Comparison of ENCODE assay signal across 19 cellular contexts in the genomic region with DNA sequence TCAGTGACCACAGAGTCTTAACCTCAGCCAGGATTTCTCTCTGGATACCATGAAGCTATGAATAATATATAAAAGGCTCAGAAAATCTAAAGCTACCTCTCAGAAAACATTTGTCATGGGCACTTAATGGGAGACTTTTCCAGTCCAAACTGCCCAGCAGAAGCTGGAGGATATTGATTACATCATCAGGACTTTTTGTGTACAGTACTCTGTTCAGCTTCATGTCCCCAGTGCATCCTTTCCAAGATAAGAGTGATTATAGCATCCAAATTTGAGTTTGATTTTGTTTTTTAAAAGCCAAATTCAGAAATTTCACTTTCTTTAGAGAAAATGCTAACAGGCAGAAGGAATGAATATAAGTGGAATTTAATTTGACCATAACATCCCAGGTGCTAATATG.
A peak's percentile ranks its signal among the peaks of the same experiment; 100 is the strongest.
DNase-seq lines count a peak whose midpoint lies in the region; ATAC-seq, FAIRE-seq and TF ChIP-seq lines count a peak whose summit lies in the region.
"Had no signal": no experiment of that assay in that cellular context is flagged by ENCODE, and none has a peak within 500 bp of the region (broad histone marks: within the 10 kb centered on the region; RNA-seq: fewer than 3 reads in every experiment).

No MANE protein-coding gene starts in this region.

- H3K79me2 ChIP-seq in HepG2 (ENCODE audit: insufficient read depth, low read length), result no peaks in the 10 kb centered on the region

- CTCF ChIA-PET in HepG2 (lab: Yijun Ruan, JAX; ENCODE audit: low intra/inter-chr PET ratio, low total read pairs), result no interaction called here

- H3K27ac ChIP-seq in left ventricle myocardium inferior (replicated peaks) (peak overlapping the region; percentile 79), HepG2 (ENCODE audit: extremely low read length, insufficient read depth, low read length) (no peak overlapping the region), right lobe of liver (no peak overlapping the region)

- H3K4me1 ChIP-seq in left ventricle myocardium inferior (peaks cover 79% of the 10 kb centered on the region), HepG2 (ENCODE audit: insufficient read depth, low read length) (no peaks in the 10 kb centered on the region), right lobe of liver (no peaks in the 10 kb centered on the region)

- H3K9me3 ChIP-seq in left ventricle myocardium inferior (replicated peaks) (no peaks in the 10 kb centered on the region), HepG2 (ENCODE audit: low read length) (no peaks in the 10 kb centered on the region), right lobe of liver (no peaks in the 10 kb centered on the region)

- no peak overlapping the region for H2AFZ ChIP-seq in HepG2 (ENCODE audit: low read length)

- TF ChIP-seq CTCF in left ventricle myocardium inferior (IDR thresholded peaks at IDR 0.05; ENCODE audit: borderline replicate concordance) (no peak), HepG2 (CRISPR knock-in tag; IDR thresholded peaks at IDR 0.05) (no peak), right lobe of liver (IDR thresholded peaks at IDR 0.05) (no peak)

- no peak for TF ChIP-seq RAD21 in HepG2 (CRISPR knock-in tag; IDR thresholded peaks at IDR 0.05)

- TF ChIP-seq POLR2A in HepG2 (IDR thresholded peaks at IDR 0.05; ENCODE audit: insufficient read depth in 1 of 2, low read depth in 2 of 2, low read length in 2 of 2) (no peak), right lobe of liver (IDR thresholded peaks at IDR 0.05) (no peak)

- no peaks in the 10 kb centered on the region for H3K27me3 Mint-ChIP-seq in activated T-helper 2 cell treated with anti-CD3 and anti-CD28 coated beads, Interferon-gamma antibody, Interleukin-2, Interleukin-4, amounts not matched to agents 10 μg/mL and 5 μg/mL and 100 μg/mL, durations not matched to agents 14 hours and 24 hours and 36 hours (ENCODE audit: low read depth)
- H3K27me3 Mint-ChIP-seq: CD4-positive, alpha-beta memory T cell had no signal

- ATAC-seq in HepG2, result no peak
- ATAC-seq in right lobe of liver, result no peak
- peak; percentile 8 for ATAC-seq in sciatic nerve
- ATAC-seq: GM23338, HCT116 had no signal

- no peaks in the 10 kb centered on the region for H3K9me3 Mint-ChIP-seq in activated T-helper 2 cell treated with anti-CD3 and anti-CD28 coated beads, Interferon-gamma antibody, Interleukin-2, Interleukin-4, amounts not matched to agents 10 μg/mL and 5 μg/mL and 100 μg/mL, durations not matched to agents 14 hours and 24 hours and 36 hours
- H3K9me3 Mint-ChIP-seq: GM23338, H9 had no signal

- H4K20me1 ChIP-seq in HepG2 (ENCODE audit: insufficient read depth, low read length), result no peaks in the 10 kb centered on the region

- no peaks in the 10 kb centered on the region for H3K36me3 ChIP-seq in left ventricle myocardium inferior
- H3K36me3 ChIP-seq in HepG2 (replicated peaks in 1 of 2; ENCODE audit: control insufficient read depth in 1 of 2, insufficient read depth in 2 of 2, low read length in 2 of 2), result no peaks in the 10 kb centered on the region
- no peaks in the 10 kb centered on the region for H3K36me3 ChIP-seq in right lobe of liver

- H3K4me2 ChIP-seq in HepG2 (ENCODE audit: low read depth, low read length), result no peak overlapping the region
- H3K4me2 ChIP-seq: GM23338 had no signal

- TF ChIP-seq EP300 in HepG2 (IDR thresholded peaks at IDR 0.05; ENCODE audit: low read depth in 2 of 2, low read length in 2 of 2), result no peak
- TF ChIP-seq EP300 in HepG2 (CRISPR knock-in tag; IDR thresholded peaks at IDR 0.05; ENCODE audit: borderline replicate concordance), result no peak

- in situ Hi-C loops in HepG2 (cut with HindIII; ENCODE audit: extremely low pct_ligation_motif_present, low pct_unique_long_range_greater_than_20kb), result no loop called here
- in situ Hi-C loops in SK-MEL-5 (cut with HindIII; ENCODE audit: low pct_unique_long_range_greater_than_20kb, low sequenced_read_pairs), result no loop called here

- no peak for FAIRE-seq in HepG2 (lab: Jason Lieb, UNC)
- FAIRE-seq: GM12891, GM18507 had no signal

- no peak overlapping the region for H3K9ac ChIP-seq in HepG2 (ENCODE audit: insufficient read depth, low read depth, low read length)

- DNase-seq in left ventricle myocardium inferior, result no peak
- DNase-seq in cardiac septum (ENCODE audit: low spot score), result no peak
- DNase-seq in HepG2 (ENCODE audit: low spot score), result no peak
- no peak for DNase-seq in right lobe of liver
- peak; percentile 27 for DNase-seq in SK-MEL-5 (ENCODE audit: low read depth, low spot score)
- no peak for DNase-seq in sciatic nerve (ENCODE audit: low spot score)
- no peak for DNase-seq in activated T-helper 2 cell treated with anti-CD3 and anti-CD28 coated beads, Interferon-gamma antibody, Interleukin-2, Interleukin-4, amounts not matched to agents 10 μg/mL and 5 μg/mL and 100 μg/mL, durations not matched to agents 14 hours and 24 hours and 36 hours (ENCODE audit: low spot score)
- DNase-seq in NCI-H345 treated with DMSO at 0.1 percent for 48 hours (lab: John Stamatoyannopoulos, UW; ENCODE audit: unreplicated experiment), result no peak
- DNase-seq: Calu3; CD4-positive, alpha-beta memory T cell; COR-L47; DMS53; DMS79 treated with DMSO at 0.1 percent for 48 hours; GF-D8; H9 had no signal

- intact Hi-C loops in left ventricle myocardium inferior (cut with micrococcal nuclease), result no loop called here
- intact Hi-C loops in cardiac septum (cut with DNase I), result loop anchor here (10.0 kb wide), 1 partner anchor 142 kb away; no protein-coding TSS in a partner anchor
- intact Hi-C loops in HepG2 (cut with micrococcal nuclease; ENCODE audit: unreplicated experiment), result loop anchor here (5.0 kb wide), 1 partner anchor 435 kb away; no protein-coding TSS in a partner anchor
- intact Hi-C loops in right lobe of liver (cut with DNase I), result no loop called here
- intact Hi-C loops in sciatic nerve (cut with DNase I), result no loop called here
- intact Hi-C loops in activated T-helper 2 cell treated with anti-CD3 and anti-CD28 coated beads, Interferon-gamma antibody, Interleukin-2, Interleukin-4, amounts not matched to agents 10 μg/mL and 5 μg/mL and 100 μg/mL, durations not matched to agents 14 hours and 24 hours and 36 hours (cut with micrococcal nuclease), result no loop called here

- H3K27me3 ChIP-seq in left ventricle myocardium inferior (ENCODE audit: low read depth) (no peaks in the 10 kb centered on the region), HepG2 (ENCODE audit: control insufficient read depth in 1 of 2, insufficient read depth in 2 of 2, low read length in 2 of 2) (no peaks in the 10 kb centered on the region; a peak in 1 of 5 replicates), right lobe of liver (no peaks in the 10 kb centered on the region)

- no peaks in the 10 kb centered on the region for H3K4me1 Mint-ChIP-seq in activated T-helper 2 cell treated with anti-CD3 and anti-CD28 coated beads, Interferon-gamma antibody, Interleukin-2, Interleukin-4, amounts not matched to agents 10 μg/mL and 5 μg/mL and 100 μg/mL, durations not matched to agents 14 hours and 24 hours and 36 hours (ENCODE audit: low read depth)
- H3K4me1 Mint-ChIP-seq: CD4-positive, alpha-beta memory T cell had no signal

- H3K4me3 ChIP-seq in left ventricle myocardium inferior (no peak overlapping the region), HepG2 (replicated peaks in 1 of 3; ENCODE audit: insufficient read depth in 1 of 3, low read depth in 2 of 3, low read length in 3 of 3) (no peak overlapping the region), right lobe of liver (no peak overlapping the region)
- H3K4me3 ChIP-seq: GM23338 had no signal

- H3K27ac Mint-ChIP-seq in activated T-helper 2 cell treated with anti-CD3 and anti-CD28 coated beads, Interferon-gamma antibody, Interleukin-2, Interleukin-4, amounts not matched to agents 10 μg/mL and 5 μg/mL and 100 μg/mL, durations not matched to agents 14 hours and 24 hours and 36 hours, result no peak overlapping the region
- H3K27ac Mint-ChIP-seq: CD4-positive, alpha-beta memory T cell; GM23338; H9 had no signal

- no TSS peak for BruUV-seq in HepG2 (replicated peaks; lab: Mats Ljungman, UMichigan)

- H3K4me3 Mint-ChIP-seq in activated T-helper 2 cell treated with anti-CD3 and anti-CD28 coated beads, Interferon-gamma antibody, Interleukin-2, Interleukin-4, amounts not matched to agents 10 μg/mL and 5 μg/mL and 100 μg/mL, durations not matched to agents 14 hours and 24 hours and 36 hours (ENCODE audit: low read depth), result no peak overlapping the region
- H3K4me3 Mint-ChIP-seq: CD4-positive, alpha-beta memory T cell; GM23338; H9 had no signal

- H3K36me3 Mint-ChIP-seq in activated T-helper 2 cell treated with anti-CD3 and anti-CD28 coated beads, Interferon-gamma antibody, Interleukin-2, Interleukin-4, amounts not matched to agents 10 μg/mL and 5 μg/mL and 100 μg/mL, durations not matched to agents 14 hours and 24 hours and 36 hours (ENCODE audit: low read depth), result no peaks in the 10 kb centered on the region
- H3K36me3 Mint-ChIP-seq: CD4-positive, alpha-beta memory T cell had no signal

- POLR2A ChIA-PET in HepG2 (lab: Yijun Ruan, JAX), result no interaction called here

TF ChIP-seq in HepG2, 621 proteins besides CTCF, POLR2A, EP300 and RAD21:
- peak; percentile 64 for TF ChIP-seq ATF7 (IDR thresholded peaks at IDR 0.05)
- TF ChIP-seq ATF7 (CRISPR knock-in tag; IDR thresholded peaks at IDR 0.05), result no peak
- no peak for TF ChIP-seq HOXD1 (CRISPR knock-in tag; IDR thresholded peaks at IDR 0.05)
TF ChIP-seq in HepG2: peak in this region for 1.

Comparison
In these comparisons a context has a peak if more than half of its experiments do, and no peak if none do; other contexts are left out.
1. intact Hi-C loops: an anchor here in cardiac septum (10.0 kb wide) and HepG2 (5.0 kb wide); none called in left ventricle myocardium inferior, right lobe of liver, sciatic nerve and activated T-helper 2 cell treated with anti-CD3 and anti-CD28 coated beads, Interferon-gamma antibody, Interleukin-2, Interleukin-4, amounts not matched to agents 10 μg/mL and 5 μg/mL and 100 μg/mL, durations not matched to agents 14 hours and 24 hours and 36 hours.